ENCODE assay signal across 16 cellular contexts in the genomic region with DNA sequence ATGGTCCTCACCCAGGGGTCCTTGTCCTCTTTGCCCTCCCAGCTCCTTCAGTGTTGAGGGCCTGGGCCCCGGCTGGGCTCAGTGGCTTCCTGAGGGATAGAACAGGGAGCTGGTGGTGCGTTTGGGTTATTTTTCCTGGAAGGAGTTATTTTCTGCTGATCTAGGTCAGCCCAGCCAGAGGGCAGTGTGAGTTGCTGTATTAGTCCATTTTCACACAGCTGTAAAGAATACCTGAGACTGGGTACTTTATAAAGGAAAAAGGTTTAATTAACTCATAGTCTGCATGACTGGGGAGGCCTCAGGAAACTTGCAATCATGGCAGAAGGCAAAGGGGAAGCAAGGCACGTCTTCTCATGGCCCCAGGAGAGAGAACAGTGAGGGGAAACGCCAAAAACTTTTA.
"Had no signal": no experiment of that assay in that cellular context is flagged by ENCODE, and none has a peak within 500 bp of the region (broad histone marks: within the 10 kb centered on the region; RNA-seq: fewer than 3 reads in every experiment).

No MANE protein-coding gene starts in this region.

- H3K4me1 Mint-ChIP-seq: immature natural killer cell, mesothelial cell of epicardium had no signal

- H3K4me1 ChIP-seq: ascending aorta, colonic mucosa, lower lobe of right lung, pancreas had no signal

- H3K27me3 ChIP-seq: ascending aorta, colonic mucosa, pancreas had no signal

- H3K36me3 ChIP-seq: ascending aorta, colonic mucosa, lower lobe of right lung, pancreas had no signal

- H3K4me3 ChIP-seq: ascending aorta, colonic mucosa, lower lobe of right lung, pancreas had no signal

- H3K9me3 Mint-ChIP-seq: activated CD4-positive, alpha-beta memory T cell treated with anti-CD3 and anti-CD28 coated beads for 36 hours; activated naive CD4-positive, alpha-beta T cell treated with anti-CD3 and anti-CD28 coated beads for 36 hours; activated T-helper 2 cell treated with anti-CD3 and anti-CD28 coated beads, Interferon-gamma antibody, Interleukin-2, Interleukin-4, amounts not matched to agents 10 μg/mL and 5 μg/mL and 100 μg/mL, durations not matched to agents 14 hours and 24 hours and 36 hours; immature natural killer cell; mesothelial cell of epicardium had no signal

- H3K4me3 Mint-ChIP-seq: activated CD4-positive, alpha-beta memory T cell treated with anti-CD3 and anti-CD28 coated beads for 36 hours; activated CD8-positive, alpha-beta memory T cell treated with anti-CD3 and anti-CD28 coated beads, Interleukin-2, amount 10 ng/mL, durations not matched to agents 7 days and 5 days; activated naive CD4-positive, alpha-beta T cell treated with anti-CD3 and anti-CD28 coated beads for 36 hours; immature natural killer cell; mesothelial cell of epicardium had no signal

- H3K27ac ChIP-seq: ascending aorta, colonic mucosa, lower lobe of right lung, pancreas had no signal

- H3K36me3 Mint-ChIP-seq: activated CD4-positive, alpha-beta memory T cell treated with anti-CD3 and anti-CD28 coated beads for 36 hours; activated CD8-positive, alpha-beta memory T cell treated with anti-CD3 and anti-CD28 coated beads, Interleukin-2, amount 10 ng/mL, durations not matched to agents 7 days and 5 days; immature natural killer cell; mesothelial cell of epicardium had no signal

- FAIRE-seq: pancreas had no signal

- ATAC-seq: activated CD8-positive, alpha-beta memory T cell treated with anti-CD3 and anti-CD28 coated beads, Interleukin-2, amount 10 ng/mL, durations not matched to agents 7 days and 5 days; lower lobe of right lung; pancreas had no signal

- H3K9me3 ChIP-seq: ascending aorta, colonic mucosa, lower lobe of right lung, pancreas had no signal

- H3K27ac Mint-ChIP-seq: activated CD4-positive, alpha-beta memory T cell treated with anti-CD3 and anti-CD28 coated beads for 36 hours; activated CD8-positive, alpha-beta memory T cell treated with anti-CD3 and anti-CD28 coated beads, Interleukin-2, amount 10 ng/mL, durations not matched to agents 7 days and 5 days; activated naive CD4-positive, alpha-beta T cell treated with anti-CD3 and anti-CD28 coated beads for 36 hours; activated T-helper 2 cell treated with anti-CD3 and anti-CD28 coated beads, Interferon-gamma antibody, Interleukin-2, Interleukin-4, amounts not matched to agents 10 μg/mL and 5 μg/mL and 100 μg/mL, durations not matched to agents 14 hours and 24 hours and 36 hours; immature natural killer cell; mesothelial cell of epicardium had no signal

- DNase-seq: activated CD4-positive, alpha-beta memory T cell treated with anti-CD3 and anti-CD28 coated beads for 36 hours; activated CD8-positive, alpha-beta memory T cell treated with anti-CD3 and anti-CD28 coated beads, Interleukin-2, amount 10 ng/mL, durations not matched to agents 7 days and 5 days; activated naive CD4-positive, alpha-beta T cell treated with anti-CD3 and anti-CD28 coated beads for 36 hours; activated T-cell treated with anti-CD3 and anti-CD28 coated beads, Interleukin-2, amount 50 U/mL, for 1 hour; colonic mucosa; foreskin melanocyte; head of caudate nucleus; immature natural killer cell; lower lobe of right lung; pancreas; stimulated activated CD4-positive, alpha-beta T cell treated with anti-CD3 and anti-CD28 coated beads, Interleukin-4, amount 100 ng/mL, for 1 hour; stimulated activated naive CD4-positive, alpha-beta T cell treated with Interleukin-2 at 50 U/mL for 16 hours; trophoblast cell had no signal
